In the genomic region with DNA sequence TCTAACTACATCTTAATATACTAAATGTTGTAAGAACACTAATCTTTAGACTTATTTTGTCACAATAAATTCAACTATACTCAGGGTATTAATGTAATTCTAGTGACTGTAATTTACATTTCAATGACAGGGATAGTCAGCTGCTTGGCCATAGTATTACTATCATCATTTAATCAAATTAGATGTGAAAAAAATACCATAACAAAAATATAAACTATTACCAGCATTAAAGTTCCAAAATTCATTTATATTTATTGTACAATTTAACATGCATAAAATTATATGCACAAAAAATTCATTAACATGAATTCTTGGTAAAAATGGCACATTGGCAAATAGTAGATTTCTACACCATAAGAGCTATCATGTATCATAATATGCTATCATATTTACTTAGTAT, we compare ENCODE assay signal across 2 cellular contexts.
TF ChIP-seq lines count a peak whose summit lies in the region.

No MANE protein-coding gene starts in this region.

TF ChIP-seq in HEK293, 187 proteins besides CTCF, POLR2A, EP300 and RAD21:
- TF ChIP-seq SCRT1 (tag by site-specific recombination; IDR thresholded peaks at IDR 0.05; ENCODE audit: borderline replicate concordance) (no peak), ZNF211 (tag by site-specific recombination; IDR thresholded peaks at IDR 0.05; ENCODE audit: low read depth) (no peak), SETDB1 (IDR thresholded peaks at IDR 0.05; ENCODE audit: insufficient read length, low read length) (peak; percentile 15)
TF ChIP-seq in HEK293: peak in this region for 1.

TF ChIP-seq in K562, 482 proteins besides CTCF, POLR2A, EP300 and RAD21:
- TF ChIP-seq ZNF184 (CRISPR knock-in tag; IDR thresholded peaks at IDR 0.05) = no peak
- no peak for TF ChIP-seq MTA2 (IDR thresholded peaks at IDR 0.05; ENCODE audit: low read depth)
- TF ChIP-seq ZNF507 (tag; conservative IDR thresholded peaks at IDR 0.05) = peak; percentile 96
